Comparison of ENCODE assay signal across 23 cellular contexts in genomic region chr6:36018339-36018738, GRCh38. TPM values are rescaled to one million over a fixed set of nuclear protein-coding genes. Genes with fewer than 3 reads are reported as not detected.
"Had no signal": no experiment of that assay in that cellular context is flagged by ENCODE, and none has a peak within 500 bp of the region (broad histone marks: within the 10 kb centered on the region; RNA-seq: fewer than 3 reads in every experiment).

No MANE protein-coding gene starts in this region.

- H3K27ac ChIP-seq: body of pancreas, cardiac muscle cell, epithelial cell of prostate, lower lobe of right lung, right lobe of liver, skin epidermis, tibial artery, WERI-Rb-1 had no signal

- DNase-seq: activated CD4-positive, alpha-beta T cell treated with anti-CD3 and anti-CD28 coated beads for 1 hour; activated CD4-positive, alpha-beta T cell treated with anti-CD3 and anti-CD28 coated beads, Interleukin-2, amount 50 U/mL, for 1 hour; activated CD8-positive, alpha-beta T cell treated with anti-CD3 and anti-CD28 coated beads, Interleukin-2, amount 10 ng/mL, durations not matched to agents 7 days and 5 days; activated gamma-delta T cell treated with Interleukin-2 at 50 U/mL for 16 hours; anterior cingulate cortex; body of pancreas; kidney; lower lobe of right lung; naive B cell; occipital lobe; right lobe of liver; stimulated activated CD4-positive, alpha-beta T cell treated with anti-CD3 and anti-CD28 coated beads, Interleukin-2, amount 100 ng/mL, for 24 hours; stimulated activated naive CD8-positive, alpha-beta T cell treated with anti-CD3 and anti-CD28 coated beads, Interleukin-15, amount 100 ng/mL, for 72 hours; tibial artery; WERI-Rb-1 had no signal

- H3K27me3 ChIP-seq: body of pancreas, cardiac muscle cell, right lobe of liver had no signal

- H3K9me3 ChIP-seq: body of pancreas, lower lobe of right lung, right lobe of liver, tibial artery had no signal

- ATAC-seq: activated CD8-positive, alpha-beta T cell treated with anti-CD3 and anti-CD28 coated beads, Interleukin-2, amount 10 ng/mL, durations not matched to agents 7 days and 5 days; body of pancreas; lower lobe of right lung; stimulated activated effector memory CD8-positive, alpha-beta T cell treated with anti-CD3 and anti-CD28 coated beads, Interleukin-12 subunit alpha, Interleukin-12 subunit beta, amount 100 ng/mL, for 72 hours; stimulated activated naive CD8-positive, alpha-beta T cell treated with anti-CD3 and anti-CD28 coated beads, Interleukin-15, amount 100 ng/mL, for 72 hours had no signal

- H3K4me1 ChIP-seq: body of pancreas, lower lobe of right lung, right lobe of liver, tibial artery had no signal

- H3K4me3 ChIP-seq: body of pancreas, cardiac muscle cell, lower lobe of right lung, right lobe of liver, skin epidermis, tibial artery had no signal

- H3K36me3 ChIP-seq: cardiac muscle cell, lower lobe of right lung, right lobe of liver, tibial artery, WERI-Rb-1 had no signal

RNA-seq across cellular contexts. Expression of gene SLC26A8, which starts 6.1 kb away (rescaled TPM):
- total RNA-seq: activated CD8-positive, alpha-beta T cell treated with anti-CD3 and anti-CD28 coated beads, Interleukin-2, amount 10 ng/mL, durations not matched to agents 7 days and 5 days; body of pancreas; cardiac muscle cell; fibroblast of villous mesenchyme; glomerular endothelial cell; mucosa of gallbladder had no signal
- polyA plus RNA-seq: neural cell had no signal
